In genomic region chr3:184619348-184619747, GRCh38 we compare ENCODE assay signal across 14 cellular contexts. TPM values are rescaled to one million over a fixed set of nuclear protein-coding genes. Genes with fewer than 3 reads are reported as not detected.
DNase-seq lines count a peak whose midpoint lies in the region; ATAC-seq and TF ChIP-seq lines count a peak whose summit lies in the region.
"Had no signal": no experiment of that assay in that cellular context is flagged by ENCODE, and none has a peak within 500 bp of the region (broad histone marks: within the 10 kb centered on the region; RNA-seq: fewer than 3 reads in every experiment).

No MANE protein-coding gene starts in this region.

- H3K36me3 ChIP-seq in mucosa of descending colon (ENCODE audit: low read depth) (no peaks in the 10 kb centered on the region), breast epithelium (no peaks in the 10 kb centered on the region)
- H3K36me3 ChIP-seq: adrenal gland had no signal

- peak; percentile 15 for DNase-seq in CD1c-positive myeloid dendritic cell (ENCODE audit: extremely low spot score)
- DNase-seq in M059J (ENCODE audit: low read depth): peak; percentile 28
- DNase-seq in endothelial cell (ENCODE audit: low spot score): peak; percentile 67
- DNase-seq in mucosa of descending colon: no peak
- no peak for DNase-seq in breast epithelium (ENCODE audit: low spot score in 2 of 2)
- no peak for DNase-seq in middle frontal gyrus (ENCODE audit: extremely low spot score, low spot score)
- DNase-seq: adrenal gland; C1 segment of cervical spinal cord; NCI-H1092 treated with DMSO at 0.1 percent for 48 hours; stimulated activated CD4-positive, alpha-beta T cell treated with anti-CD3 and anti-CD28 coated beads, Interleukin-2, amount 100 ng/mL, for 48 hours; stimulated activated naive B cell treated with anti-CD40 and anti-IgM and Interleukin-4, amounts not matched to agents 10 μg/mL and 1 μg/mL and 100 μg/mL, for 72 hours had no signal

- H3K27ac Mint-ChIP-seq in endothelial cell (ENCODE audit: unreplicated experiment): peak overlapping the region; percentile 96
- H3K27ac Mint-ChIP-seq: dendritic cell treated with granulocyte-macrophage colony-stimulating factor and Interleukin-4, amounts not matched to agents 40 ng/mL and 50 ng/mL, for 4 days; stimulated activated naive B cell treated with anti-CD40 and anti-IgM and Interleukin-4, amounts not matched to agents 10 μg/mL and 1 μg/mL and 100 μg/mL, for 72 hours had no signal

- ATAC-seq in mucosa of descending colon: peak; percentile 31
- ATAC-seq in GM18505 (IDR thresholded peaks at IDR 0.05; ENCODE audit: unreplicated experiment): no peak
- no peak for ATAC-seq in GM19397 (IDR thresholded peaks at IDR 0.05; ENCODE audit: unreplicated experiment)

- no peak overlapping the region for H3K4me3 Mint-ChIP-seq in endothelial cell (ENCODE audit: unreplicated experiment)
- H3K4me3 Mint-ChIP-seq: dendritic cell treated with granulocyte-macrophage colony-stimulating factor and Interleukin-4, amounts not matched to agents 40 ng/mL and 50 ng/mL, for 4 days; stimulated activated naive B cell treated with anti-CD40 and anti-IgM and Interleukin-4, amounts not matched to agents 10 μg/mL and 1 μg/mL and 100 μg/mL, for 72 hours had no signal

- TF ChIP-seq POLR2A in GM18505 (IDR thresholded peaks at IDR 0.05; ENCODE audit: borderline replicate concordance, extremely low read depth, insufficient read depth, insufficient read length) (no peak), breast epithelium (IDR thresholded peaks at IDR 0.05) (no peak)

- intact Hi-C loops in mucosa of descending colon (cut with DNase I, micrococcal nuclease): no loop called here
- intact Hi-C loops in breast epithelium (cut with DNase I; ENCODE audit: low total_unique reads): no loop called here

- H3K9me3 Mint-ChIP-seq in endothelial cell (ENCODE audit: unreplicated experiment): no peaks in the 10 kb centered on the region
- H3K9me3 Mint-ChIP-seq: dendritic cell treated with granulocyte-macrophage colony-stimulating factor and Interleukin-4, amounts not matched to agents 40 ng/mL and 50 ng/mL, for 4 days; stimulated activated naive B cell treated with anti-CD40 and anti-IgM and Interleukin-4, amounts not matched to agents 10 μg/mL and 1 μg/mL and 100 μg/mL, for 72 hours had no signal

- H3K4me3 ChIP-seq in mucosa of descending colon: no peak overlapping the region
- no peak overlapping the region for H3K4me3 ChIP-seq in breast epithelium
- H3K4me3 ChIP-seq: adrenal gland had no signal

- H3K27me3 ChIP-seq in breast epithelium: no peaks in the 10 kb centered on the region
- H3K27me3 ChIP-seq: adrenal gland had no signal

- H3K27me3 Mint-ChIP-seq in endothelial cell (ENCODE audit: unreplicated experiment): peaks cover 9% of the 10 kb centered on the region

- TF ChIP-seq CTCF in endothelial cell (IDR thresholded peaks at IDR 0.05; ENCODE audit: unreplicated experiment) (no peak), mucosa of descending colon (IDR thresholded peaks at IDR 0.05) (no peak), breast epithelium (IDR thresholded peaks at IDR 0.05) (no peak)

- peaks cover 6% of the 10 kb centered on the region for H3K36me3 Mint-ChIP-seq in endothelial cell (ENCODE audit: low read depth, unreplicated experiment)
- H3K36me3 Mint-ChIP-seq: stimulated activated naive B cell treated with anti-CD40 and anti-IgM and Interleukin-4, amounts not matched to agents 10 μg/mL and 1 μg/mL and 100 μg/mL, for 72 hours had no signal

- H3K9me3 ChIP-seq in mucosa of descending colon (no peaks in the 10 kb centered on the region), breast epithelium (no peaks in the 10 kb centered on the region)
- H3K9me3 ChIP-seq: adrenal gland had no signal

- peaks cover 35% of the 10 kb centered on the region for H3K4me1 Mint-ChIP-seq in endothelial cell (ENCODE audit: unreplicated experiment)

- no peak overlapping the region for H3K27ac ChIP-seq in breast epithelium
- H3K27ac ChIP-seq: adrenal gland had no signal

- H3K4me1 ChIP-seq in mucosa of descending colon (ENCODE audit: low read depth) (no peaks in the 10 kb centered on the region), breast epithelium (no peaks in the 10 kb centered on the region)

RNA-seq across cellular contexts. Expression of gene EPHB3, which starts 57.8 kb away (rescaled TPM):
- total RNA-seq in M059J (2014; rRNA removed; shearing (Covaris generic)): 1.1 and 1.2 TPM in 2 replicates
- total RNA-seq in endothelial cell (ENCODE audit: unreplicated experiment) (4.3 TPM), mucosa of descending colon (10 to 100 TPM; 14.1 to 57.2 (median 33.6) TPM), breast epithelium (10 to 100 TPM in 1 of 3 donors, 1 to 10 TPM in 1, under 1 TPM in 1; 0.32 to 25.3 (median 7.9) TPM)

Comparison
In these comparisons a context has a peak if more than half of its experiments do, and no peak if none do; other contexts are left out.
1. DNase-seq: peak in CD1c-positive myeloid dendritic cell (single experiment), M059J (single experiment) and endothelial cell (single experiment); none in mucosa of descending colon (0 of 3), breast epithelium (0 of 2) and middle frontal gyrus (single experiment).